8 cellular contexts compared by ENCODE assay signal in the genomic region with DNA sequence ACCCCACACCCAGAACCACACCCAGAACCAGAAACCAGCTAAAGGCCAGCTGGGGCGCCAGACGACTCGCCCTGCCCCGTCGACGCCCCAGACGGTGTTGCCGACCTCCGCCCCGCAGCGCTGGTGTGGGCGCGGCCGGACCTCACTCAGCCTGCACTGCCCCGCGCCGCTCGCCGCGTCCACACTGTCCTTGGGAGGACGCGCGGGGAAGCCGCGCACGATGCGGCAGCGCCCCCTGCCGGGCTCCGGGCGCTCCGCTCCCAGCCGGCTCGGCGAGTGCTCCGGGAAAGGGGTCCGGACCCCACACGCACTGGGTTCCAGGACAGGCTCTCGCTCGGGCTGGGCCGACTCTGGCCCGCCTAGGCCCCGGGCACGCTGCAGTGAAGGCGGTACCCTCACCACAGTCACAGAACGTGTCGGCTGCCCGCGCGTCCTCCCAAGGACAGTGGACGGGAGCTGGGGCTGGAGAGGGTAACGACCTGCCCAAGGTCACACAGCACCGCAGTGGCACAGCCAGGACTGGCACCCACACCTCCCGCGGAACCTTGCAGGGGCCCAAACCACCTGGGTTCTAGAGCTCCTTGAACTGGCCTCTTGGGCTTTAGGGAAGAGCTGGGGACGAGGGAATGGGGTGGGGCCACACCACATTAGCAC.
DNase-seq lines count a peak whose midpoint lies in the region; ATAC-seq and TF ChIP-seq lines count a peak whose summit lies in the region.

No MANE protein-coding gene starts in this region.

- peak in 6 of 7 experiments; percentile 7 to 53 (median 29) for DNase-seq in CD8-positive, alpha-beta T cell
- DNase-seq in heart right ventricle (peak; percentile 14 to 73), osteocyte (ENCODE audit: extremely low spot score, unreplicated experiment) (no peak), NCI-H1694 treated with DMSO at 0.1 percent for 48 hours (lab: John Stamatoyannopoulos, UW) (no peak)

- H3K27ac Mint-ChIP-seq in CD8-positive, alpha-beta T cell: no peak overlapping the region
- H3K27ac Mint-ChIP-seq in activated naive CD8-positive, alpha-beta T cell: no peak overlapping the region
- no peak overlapping the region for H3K27ac Mint-ChIP-seq in osteocyte (ENCODE audit: unreplicated experiment)

- CTCF ChIA-PET in CD8-positive, alpha-beta T cell (lab: Charles Lee): interaction anchor here (1.0 to 2.5 kb wide), 3 partner anchors 10 to 13 kb away, joined by 4 to 11 read pairs (median 4); no protein-coding TSS in a partner anchor

- WGBS in heart right ventricle, 2 donors: 2 to 3% methylated on average over 53 to 56 of the region's 56 CpGs

- H3K27ac ChIP-seq in CD8-positive, alpha-beta T cell (ENCODE audit: low read depth, low read length): no peak overlapping the region
- H3K27ac ChIP-seq in heart right ventricle: peak overlapping the region in 2 of 10 donors; percentile 28 to 47

- no peaks in the 10 kb centered on the region for H3K36me3 Mint-ChIP-seq in CD8-positive, alpha-beta T cell
- H3K36me3 Mint-ChIP-seq in activated naive CD8-positive, alpha-beta T cell: no peaks in the 10 kb centered on the region
- H3K36me3 Mint-ChIP-seq in osteocyte (ENCODE audit: unreplicated experiment): no peaks in the 10 kb centered on the region

- POLR2A ChIA-PET in CD8-positive, alpha-beta T cell (lab: Charles Lee): no interaction called here

- H3K9me3 Mint-ChIP-seq in CD8-positive, alpha-beta T cell: no peaks in the 10 kb centered on the region
- no peaks in the 10 kb centered on the region for H3K9me3 Mint-ChIP-seq in activated naive CD8-positive, alpha-beta T cell (ENCODE audit: low read depth)
- no peaks in the 10 kb centered on the region for H3K9me3 Mint-ChIP-seq in osteocyte (ENCODE audit: unreplicated experiment)

- peaks cover 8% of the 10 kb centered on the region for H3K4me1 Mint-ChIP-seq in CD8-positive, alpha-beta T cell (ENCODE audit: low read depth)
- peaks cover 7% of the 10 kb centered on the region for H3K4me1 Mint-ChIP-seq in activated naive CD8-positive, alpha-beta T cell (ENCODE audit: low read depth)
- H3K4me1 Mint-ChIP-seq in osteocyte (ENCODE audit: unreplicated experiment): peaks cover 6% of the 10 kb centered on the region

- H3K27me3 ChIP-seq in CD8-positive, alpha-beta T cell (ENCODE audit: insufficient read depth, low read length): no peaks in the 10 kb centered on the region
- peaks cover 0 to 72% (median 48%) of the 10 kb centered on the region in 7 donors for H3K27me3 ChIP-seq in heart right ventricle

- H3K4me3 ChIP-seq in CD8-positive, alpha-beta T cell (ENCODE audit: low read depth, low read length): peak overlapping the region; percentile 54
- peak overlapping the region; percentile 14 to 57 (median 46) for H3K4me3 ChIP-seq in heart right ventricle

- peak; percentile 49 for TF ChIP-seq CTCF in CD8-positive, alpha-beta T cell (IDR thresholded peaks at IDR 0.05)
- TF ChIP-seq CTCF in heart right ventricle (IDR thresholded peaks at IDR 0.05) (peak; percentile 63 to 89 (median 80)), osteocyte (IDR thresholded peaks at IDR 0.05) (peak; percentile 74)

- intact Hi-C loops in CD8-positive, alpha-beta T cell (cut with DNase I, micrococcal nuclease): no loop called here
- intact Hi-C loops in heart right ventricle (cut with DNase I): no loop called here

- H3K9me3 ChIP-seq in CD8-positive, alpha-beta T cell (ENCODE audit: low read length): no peaks in the 10 kb centered on the region
- no peaks in the 10 kb centered on the region for H3K9me3 ChIP-seq in heart right ventricle

- H3K36me3 ChIP-seq in CD8-positive, alpha-beta T cell (ENCODE audit: insufficient read depth, low read length): no peaks in the 10 kb centered on the region
- H3K36me3 ChIP-seq in heart right ventricle: no peaks in the 10 kb centered on the region

- ATAC-seq in CD8-positive, alpha-beta T cell: peak; percentile 46
- ATAC-seq in GM19351 (IDR thresholded peaks at IDR 0.05; ENCODE audit: unreplicated experiment) (peak; percentile 78), HG03354 (IDR thresholded peaks at IDR 0.05; ENCODE audit: poor library complexity, severe bottlenecking, unreplicated experiment) (peak; percentile 86), heart right ventricle (peak; percentile 89 to 96 (median 91))

- peaks cover 4% of the 10 kb centered on the region for H3K4me1 ChIP-seq in CD8-positive, alpha-beta T cell (ENCODE audit: insufficient read depth, low read length)
- peaks cover 0 to 14% (median 10%) of the 10 kb centered on the region in 9 donors for H3K4me1 ChIP-seq in heart right ventricle

- H3K4me3 Mint-ChIP-seq in CD8-positive, alpha-beta T cell: peak overlapping the region; percentile 63
- H3K4me3 Mint-ChIP-seq in activated naive CD8-positive, alpha-beta T cell: peak overlapping the region; percentile 69
- H3K4me3 Mint-ChIP-seq in osteocyte (ENCODE audit: unreplicated experiment): peak overlapping the region; percentile 44

- peaks cover 41% of the 10 kb centered on the region for H3K27me3 Mint-ChIP-seq in CD8-positive, alpha-beta T cell (ENCODE audit: low read depth)
- peaks cover 28% of the 10 kb centered on the region for H3K27me3 Mint-ChIP-seq in activated naive CD8-positive, alpha-beta T cell
- peaks cover 42% of the 10 kb centered on the region for H3K27me3 Mint-ChIP-seq in osteocyte (ENCODE audit: unreplicated experiment)

TF ChIP-seq in PFSK-1, 5 proteins besides CTCF, POLR2A, EP300 and RAD21:
- TF ChIP-seq FOXP2 (optimal IDR thresholded peaks at IDR 0.05; ENCODE audit: borderline replicate concordance, extremely low read depth, extremely low read length, insufficient read depth) (peak; percentile 28), POLR2AphosphoS5 (IDR thresholded peaks at IDR 0.05; ENCODE audit: low read depth, low read length) (no peak)
TF ChIP-seq in PFSK-1: peak in this region for 1.

Comparison
In these comparisons a context has a peak if more than half of its experiments do, and no peak if none do; other contexts are left out.
1. DNase-seq: peak in CD8-positive, alpha-beta T cell (6 of 7) and heart right ventricle (2 of 2); none in osteocyte (single experiment) and NCI-H1694 treated with DMSO at 0.1 percent for 48 hours (single experiment).
2. Peak in every context shown above with its lines, with median percentiles within 50 percentile points of each other: ATAC-seq, H3K4me3 Mint-ChIP-seq and CTCF ChIP-seq.